ENCODE assay signal across 14 cellular contexts in genomic region chr19:45391871-45392665, GRCh38. TPM values are rescaled to one million over a fixed set of nuclear protein-coding genes. Genes with fewer than 3 reads are reported as not detected.
DNase-seq lines count a peak whose midpoint lies in the region; ATAC-seq, FAIRE-seq and TF ChIP-seq lines count a peak whose summit lies in the region.
"Had no signal": no experiment of that assay in that cellular context is flagged by ENCODE, and none has a peak within 500 bp of the region (broad histone marks: within the 10 kb centered on the region; RNA-seq: fewer than 3 reads in every experiment).

No MANE protein-coding gene starts in this region.

- DNase-seq in AG04450 (ENCODE audit: low read depth, low spot score) (no peak), GM12892 (ENCODE audit: insufficient read length) (peak; percentile 2), RWPE1 (ENCODE audit: low spot score) (no peak), neural crest cell (ENCODE audit: low read depth, low spot score) (no peak), D721Med (ENCODE audit: insufficient read length, low spot score) (no peak), natural killer cell (no peak)
- DNase-seq in natural killer cell treated with Interleukin-12 subunit alpha and Interleukin-12 subunit beta and Interleukin-15 and Interleukin-18, amount 100 ng/mL, for 72 hours (ENCODE audit: low spot score): no peak
- DNase-seq: CD8-positive, alpha-beta memory T cell; HFFc6; NCI-H2107; PC-9; T-helper 1 cell had no signal

- no peak for TF ChIP-seq POLR2A in GM12892 (IDR thresholded peaks at IDR 0.05; ENCODE audit: low read depth, low read length)

- peaks cover 2% of the 10 kb centered on the region for H3K27me3 Mint-ChIP-seq in neural crest cell (ENCODE audit: low read depth)
- H3K27me3 Mint-ChIP-seq in natural killer cell (ENCODE audit: low read depth in 2 of 2): peaks cover 3 to 16% of the 10 kb centered on the region in 2 donors
- H3K27me3 Mint-ChIP-seq in natural killer cell treated with Interleukin-12 subunit alpha and Interleukin-12 subunit beta and Interleukin-15 and Interleukin-18, amount 100 ng/mL, for 72 hours: peaks cover under 1 to 5% of the 10 kb centered on the region in 2 donors

- CTCF ChIA-PET in AG04450 (lab: Charles Lee) (no interaction called here), RWPE1 (lab: Yijun Ruan, JAX) (no interaction called here)

- no peaks in the 10 kb centered on the region for H3K27me3 ChIP-seq in AG04450 (ENCODE audit: control insufficient read depth, insufficient read depth, low read length)

- H3K9me3 Mint-ChIP-seq in neural crest cell (no peaks in the 10 kb centered on the region), natural killer cell (no peaks in the 10 kb centered on the region)
- no peaks in the 10 kb centered on the region for H3K9me3 Mint-ChIP-seq in natural killer cell treated with Interleukin-12 subunit alpha and Interleukin-12 subunit beta and Interleukin-15 and Interleukin-18, amount 100 ng/mL, for 72 hours
- H3K9me3 Mint-ChIP-seq: CD8-positive, alpha-beta memory T cell; HFFc6 had no signal

- H3K4me3 ChIP-seq in AG04450 (ENCODE audit: low read depth, low read length): no peak overlapping the region
- H3K4me3 ChIP-seq: GM23248, PC-9 had no signal

- H3K27ac ChIP-seq in AG04450 (ENCODE audit: low read depth, low read length) (peak overlapping the region; percentile 11), RWPE1 (peak overlapping the region; percentile 56)
- H3K27ac ChIP-seq: GM23248, PC-9 had no signal

- no peaks in the 10 kb centered on the region for H3K36me3 Mint-ChIP-seq in neural crest cell (ENCODE audit: low read depth)
- no peaks in the 10 kb centered on the region for H3K36me3 Mint-ChIP-seq in natural killer cell
- no peaks in the 10 kb centered on the region for H3K36me3 Mint-ChIP-seq in natural killer cell treated with Interleukin-12 subunit alpha and Interleukin-12 subunit beta and Interleukin-15 and Interleukin-18, amount 100 ng/mL, for 72 hours
- H3K36me3 Mint-ChIP-seq: CD8-positive, alpha-beta memory T cell had no signal

- POLR2A ChIA-PET in AG04450 (lab: Yijun Ruan, JAX): no interaction called here
- POLR2A ChIA-PET in RWPE1 (lab: Yijun Ruan, JAX; ENCODE audit: low non-redundant PET): no interaction called here

- intact Hi-C loops in natural killer cell (cut with micrococcal nuclease): no loop called here

- H3K4me1 Mint-ChIP-seq in neural crest cell (no peaks in the 10 kb centered on the region), natural killer cell (peaks cover 0 to 5% of the 10 kb centered on the region in 2 donors)
- H3K4me1 Mint-ChIP-seq in natural killer cell treated with Interleukin-12 subunit alpha and Interleukin-12 subunit beta and Interleukin-15 and Interleukin-18, amount 100 ng/mL, for 72 hours (ENCODE audit: low read depth in 2 of 2): no peaks in the 10 kb centered on the region

- no peak for ATAC-seq in natural killer cell
- ATAC-seq in natural killer cell treated with Interleukin-12 subunit alpha and Interleukin-12 subunit beta and Interleukin-15 and Interleukin-18, amount 100 ng/mL, for 72 hours: no peak

- FAIRE-seq in GM12892 (lab: Jason Lieb, UNC): no peak
- FAIRE-seq in D721Med (lab: Jason Lieb, UNC): no peak

- no peaks in the 10 kb centered on the region; the same call in 1 of the 2 replicates for H3K9me3 ChIP-seq in AG04450 (ENCODE audit: control insufficient read depth, insufficient read depth, low read length)
- H3K9me3 ChIP-seq: SK-N-SH had no signal

- TF ChIP-seq CTCF in AG04450 (IDR thresholded peaks at IDR 0.05; ENCODE audit: low read depth, low read length) (no peak), RWPE1 (conservative IDR thresholded peaks at IDR 0.05; ENCODE audit: low read depth) (no peak), neural crest cell (conservative IDR thresholded peaks at IDR 0.05) (no peak), D721Med (IDR thresholded peaks at IDR 0.05; ENCODE audit: insufficient read depth, missing control alignments) (no peak), natural killer cell (IDR thresholded peaks at IDR 0.05) (no peak)

- no peak overlapping the region for H3K4me3 Mint-ChIP-seq in neural crest cell
- no peak overlapping the region for H3K4me3 Mint-ChIP-seq in natural killer cell
- no peak overlapping the region for H3K4me3 Mint-ChIP-seq in natural killer cell treated with Interleukin-12 subunit alpha and Interleukin-12 subunit beta and Interleukin-15 and Interleukin-18, amount 100 ng/mL, for 72 hours
- H3K4me3 Mint-ChIP-seq: CD8-positive, alpha-beta memory T cell; HFFc6 had no signal

- H3K27ac Mint-ChIP-seq in neural crest cell (ENCODE audit: unreplicated experiment): peak overlapping the region; percentile 27
- H3K27ac Mint-ChIP-seq in natural killer cell: no peak overlapping the region
- H3K27ac Mint-ChIP-seq in natural killer cell treated with Interleukin-12 subunit alpha and Interleukin-12 subunit beta and Interleukin-15 and Interleukin-18, amount 100 ng/mL, for 72 hours: no peak overlapping the region
- H3K27ac Mint-ChIP-seq: CD8-positive, alpha-beta memory T cell; HFFc6 had no signal

RNA-seq across cellular contexts. Expression of gene PPP1R13L, which starts 12.8 kb away (rescaled TPM):
- 2.4 and 5.1 TPM in 2 replicates for polyA plus RNA-seq in AG04450 (2011; rRNA removed)
- 2.5 and 4.3 TPM in 2 replicates for polyA minus RNA-seq in AG04450 (2011; rRNA and poly(A)+ RNA removed)
- polyA plus RNA-seq in GM12892 (2012; ENCODE audit: missing spikeins): 4.6 TPM
- total RNA-seq in neural crest cell: 6.4 and 8.2 TPM in 2 replicates
- total RNA-seq in natural killer cell: 1 to 10 TPM; 5.6 to 7.4 (median 5.9) TPM
- total RNA-seq in natural killer cell treated with Interleukin-12 subunit alpha and Interleukin-12 subunit beta and Interleukin-15 and Interleukin-18, amount 100 ng/mL, for 72 hours: 10 to 100 TPM; 12.2 to 14.1 TPM

RNA-seq across cellular contexts. Expression of gene POLR1G, which starts 14.4 kb away (rescaled TPM):
- polyA plus RNA-seq in AG04450 (2011; rRNA removed): 3.0 and 3.2 TPM in 2 replicates
- polyA minus RNA-seq in AG04450 (2011; rRNA and poly(A)+ RNA removed): 2.4 and 3.1 TPM in 2 replicates
- polyA plus RNA-seq in GM12892 (2012; ENCODE audit: missing spikeins): 4.4 TPM
- total RNA-seq in neural crest cell: 11.7 and 12.8 TPM in 2 replicates
- total RNA-seq in natural killer cell: 1 to 10 TPM in 1 of 3 donors, under 1 TPM in 2; 0.28 to 1.4 (median 0.45) TPM
- total RNA-seq in natural killer cell treated with Interleukin-12 subunit alpha and Interleukin-12 subunit beta and Interleukin-15 and Interleukin-18, amount 100 ng/mL, for 72 hours: 10 to 100 TPM; 11.0 to 25.4 TPM

RNA-seq across cellular contexts. Expression of gene ERCC2, which starts 21.7 kb away (rescaled TPM):
- 51.4 and 69.4 TPM in 2 replicates for polyA plus RNA-seq in AG04450 (2011; rRNA removed)
- polyA minus RNA-seq in AG04450 (2011; rRNA and poly(A)+ RNA removed): 54.4 and 72.4 TPM in 2 replicates
- 12.0 TPM for polyA plus RNA-seq in GM12892 (2012; ENCODE audit: missing spikeins)
- 67.3 and 71.3 TPM in 2 replicates for total RNA-seq in neural crest cell
- total RNA-seq in natural killer cell: 10 to 100 TPM; 13.4 to 22.3 (median 14.9) TPM
- 10 to 100 TPM; 18.1 to 44.0 TPM for total RNA-seq in natural killer cell treated with Interleukin-12 subunit alpha and Interleukin-12 subunit beta and Interleukin-15 and Interleukin-18, amount 100 ng/mL, for 72 hours

RNA-seq across cellular contexts. Expression of gene ERCC1, which starts 31.6 kb away (rescaled TPM):
- polyA plus RNA-seq in AG04450 (2011; rRNA removed): 75.8 and 113 TPM in 2 replicates
- polyA minus RNA-seq in AG04450 (2011; rRNA and poly(A)+ RNA removed): 85.5 and 126 TPM in 2 replicates
- 39.3 TPM for polyA plus RNA-seq in GM12892 (2012; ENCODE audit: missing spikeins)
- total RNA-seq in neural crest cell (111 and 115 TPM in 2 replicates), natural killer cell (10 to 100 TPM; 46.8 to 55.2 (median 48.2) TPM)
- total RNA-seq in natural killer cell treated with Interleukin-12 subunit alpha and Interleukin-12 subunit beta and Interleukin-15 and Interleukin-18, amount 100 ng/mL, for 72 hours: 10 to 100 TPM; 65.0 to 67.8 TPM

RNA-seq across cellular contexts. Expression of gene KLC3, which starts 51.5 kb away (rescaled TPM):
- polyA plus RNA-seq in AG04450 (2011; rRNA removed): not detected in 2 replicates
- not detected in 2 replicates for polyA minus RNA-seq in AG04450 (2011; rRNA and poly(A)+ RNA removed)
- polyA plus RNA-seq in GM12892 (2012; ENCODE audit: missing spikeins): not detected
- total RNA-seq in neural crest cell: not detected in 2 replicates
- total RNA-seq in natural killer cell: not detected
- not detected for total RNA-seq in natural killer cell treated with Interleukin-12 subunit alpha and Interleukin-12 subunit beta and Interleukin-15 and Interleukin-18, amount 100 ng/mL, for 72 hours
- total RNA-seq: CD8-positive, alpha-beta memory T cell; GM23248; HFFc6 had no signal
- polyA plus RNA-seq: CD8-positive, alpha-beta memory T cell; GM23248 had no signal
